In genomic region chr2:232982926-232983668, GRCh38 we compare ENCODE assay signal across 27 cellular contexts. TPM values are rescaled to one million over a fixed set of nuclear protein-coding genes. Genes with fewer than 3 reads are reported as not detected.
DNase-seq lines count a peak whose midpoint lies in the region; ATAC-seq, FAIRE-seq and TF ChIP-seq lines count a peak whose summit lies in the region.
"Had no signal": no experiment of that assay in that cellular context is flagged by ENCODE, and none has a peak within 500 bp of the region (broad histone marks: within the 10 kb centered on the region; RNA-seq: fewer than 3 reads in every experiment).

No MANE protein-coding gene starts in this region.

- in situ Hi-C loops in K562 (cut with MboI): no loop called here

- H2BK5ac ChIP-seq in mesendoderm (ENCODE audit: low read length): no peak overlapping the region

- TF ChIP-seq EP300 in K562 (IDR thresholded peaks at IDR 0.05; ENCODE audit: low read length): no peak

- H3K36me3 ChIP-seq in K562 (ENCODE audit: control insufficient read depth, insufficient read depth, low read length) (no peaks in the 10 kb centered on the region), mesendoderm (ENCODE audit: control insufficient read depth, insufficient read depth, low read length) (no peaks in the 10 kb centered on the region)
- H3K36me3 ChIP-seq: breast epithelium, stomach, uterus had no signal

- H3K9me3 ChIP-seq in K562 (replicated peaks; ENCODE audit: control insufficient read depth, insufficient read depth, low read depth, low read length): no peaks in the 10 kb centered on the region
- H3K9me3 ChIP-seq: breast epithelium, stomach, uterus had no signal

- no TSS peak for BruUV-seq in K562 (replicated peaks; lab: Mats Ljungman, UMichigan)

- intact Hi-C loops in K562 (cut with micrococcal nuclease): no loop called here

- WGBS in K562 (ENCODE audit: insufficient coverage, low coverage, missing lambda C conversion rate): 11% methylated on average over 7 of the region's 15 CpGs
- no CpG with 5 or more reads among the region's 15 CpGs for WGBS in mesendoderm (ENCODE audit: extremely low coverage, insufficient coverage, low lambda C conversion rate)

- H3K4me2 ChIP-seq in K562 (ENCODE audit: insufficient read depth, low read length) (no peak overlapping the region), mesendoderm (ENCODE audit: low read length) (no peak overlapping the region)
- H3K4me2 ChIP-seq: hepatocyte had no signal

- H3K9ac ChIP-seq in K562 (ENCODE audit: insufficient read depth in 1 of 2, low read depth in 2 of 2, low read length in 2 of 2) (no peak overlapping the region), mesendoderm (ENCODE audit: low read length) (no peak overlapping the region)

- H4K8ac ChIP-seq in mesendoderm (ENCODE audit: low read depth, low read length): no peak overlapping the region

- POLR2A ChIA-PET in HEK293T (lab: Yijun Ruan, JAX): no interaction called here
- POLR2A ChIA-PET in K562 (lab: Yijun Ruan, JAX): interaction anchor here (0.7 kb wide), 2 partner anchors 17 to 473 kb away, joined by 3 read pairs; no protein-coding TSS in a partner anchor

- no peak overlapping the region for H2BK15ac ChIP-seq in mesendoderm (replicated peaks; ENCODE audit: low read depth)

- no peak for FAIRE-seq in K562 (lab: Jason Lieb, UNC)
- FAIRE-seq: small intestine, TTC549 had no signal

- peak overlapping the region; percentile 70 for H3K56ac ChIP-seq in mesendoderm (ENCODE audit: low read length)

- H3K4ac ChIP-seq in mesendoderm (ENCODE audit: low read depth, low read length): no peak overlapping the region

- no peaks in the 10 kb centered on the region for H3K9me1 ChIP-seq in K562 (ENCODE audit: control insufficient read depth, insufficient read depth, low read length)

- no peak overlapping the region for H2AFZ ChIP-seq in K562 (ENCODE audit: low read depth, low read length)
- H2AFZ ChIP-seq: hepatocyte had no signal

- peak overlapping the region; percentile 87 for H4K5ac ChIP-seq in mesendoderm (ENCODE audit: low read length)

- no peaks in the 10 kb centered on the region for H4K20me1 ChIP-seq in K562 (replicated peaks; ENCODE audit: control insufficient read depth, insufficient read depth, low read length)

- no peaks in the 10 kb centered on the region for H3K79me2 ChIP-seq in K562 (ENCODE audit: control insufficient read depth, insufficient read depth, low read length)
- H3K79me2 ChIP-seq in mesendoderm (ENCODE audit: control insufficient read depth, insufficient read depth, low read length): no peaks in the 10 kb centered on the region
- H3K79me2 ChIP-seq: hepatocyte had no signal

- no peak overlapping the region for H2AK5ac ChIP-seq in mesendoderm (ENCODE audit: low read length)

- no peak overlapping the region for H3K23ac ChIP-seq in mesendoderm (ENCODE audit: low read length)

- no peak overlapping the region for H2BK120ac ChIP-seq in mesendoderm (ENCODE audit: low read depth, low read length)

- no peak for TF ChIP-seq POLR2A in K562 (conservative IDR thresholded peaks at IDR 0.05)

- peaks cover 0 to 50% of the 10 kb centered on the region in 2 experiments; a peak in 2 of 5 replicates for H3K27me3 ChIP-seq in K562 (ENCODE audit: control insufficient read depth in 2 of 2, insufficient read depth in 2 of 2, low read length in 2 of 2)
- H3K27me3 ChIP-seq in mesendoderm (ENCODE audit: insufficient read depth, low read length, poor library complexity): no peaks in the 10 kb centered on the region
- H3K27me3 ChIP-seq: breast epithelium, foreskin keratinocyte, hepatocyte, uterus had no signal

- H3K4me1 ChIP-seq in K562 (replicated peaks in 1 of 2; ENCODE audit: control insufficient read depth in 2 of 2, insufficient read depth in 2 of 2, low read length in 2 of 2): no peaks in the 10 kb centered on the region; a peak in 2 of 5 replicates
- no peaks in the 10 kb centered on the region for H3K4me1 ChIP-seq in mesendoderm (ENCODE audit: control insufficient read depth, low read depth, low read length)

- DNase-seq in AG20443 (ENCODE audit: low spot score): peak; percentile 8
- DNase-seq in HEK293T (ENCODE audit: extremely low spot score): no peak
- peak in 3 of 4 experiments; percentile 5 to 29 (median 28) for DNase-seq in K562 (ENCODE audit: extremely low read depth in 1 of 4, low spot score in 3 of 4)
- peak; percentile 58 for DNase-seq in mesendoderm
- DNase-seq in GM03348 (ENCODE audit: low spot score): no peak
- DNase-seq in activated CD8-positive, alpha-beta memory T cell treated with anti-CD3 and anti-CD28 coated beads, Interleukin-2, amount 50 U/mL, for 48 hours: no peak
- no peak for DNase-seq in RPMI8226
- DNase-seq: activated CD4-positive, alpha-beta T cell treated with anti-CD3 and anti-CD28 coated beads for 48 hours; CD4-positive, CD25-positive, alpha-beta regulatory T cell; DMS153; foreskin keratinocyte; IMR-90; kidney glomerular epithelial cell; natural killer cell; NCI-H2029; NCI-H345; small intestine; stimulated activated CD4-positive, alpha-beta T cell treated with anti-CD3 and anti-CD28 coated beads, Interleukin-2, amount 100 ng/mL, for 48 hours; stomach; uterus had no signal

- H3K27ac ChIP-seq in K562 (ENCODE audit: extremely low read depth, low read depth, low read length) (no peak overlapping the region), mesendoderm (ENCODE audit: low read depth, low read length) (no peak overlapping the region)
- H3K27ac ChIP-seq: foreskin keratinocyte, hepatocyte, stomach, uterus had no signal

- TF ChIP-seq CTCF in K562 (IDR thresholded peaks at IDR 0.05 in 2 of 3, conservative IDR thresholded peaks at IDR 0.05 in 1 of 3; ENCODE audit: insufficient read depth in 2 of 3, low read depth in 1 of 3, low read length in 3 of 3): peak; percentile 19 to 28 (median 20); a peak in 2 of 6 replicates

- ATAC-seq in K562: peak; percentile 49; the same call in 1 of the 3 replicates
- ATAC-seq in GM18907 (IDR thresholded peaks at IDR 0.05; ENCODE audit: unreplicated experiment): no peak
- ATAC-seq: foreskin keratinocyte, natural killer cell had no signal

- TF ChIP-seq RAD21 in K562 (CRISPR knock-in tag; conservative IDR thresholded peaks at IDR 0.05 in 1 of 2, IDR thresholded peaks at IDR 0.05 in 1 of 2): 0 out of 4 replicates have a peak, but pooled peaks of 1 of the 2 experiments have one; percentile 9

- peak overlapping the region; percentile 23 for H3K18ac ChIP-seq in mesendoderm (ENCODE audit: low read length)

- CTCF ChIA-PET in HEK293T (lab: Yijun Ruan, JAX): no interaction called here
- CTCF ChIA-PET in K562 (lab: Yijun Ruan, JAX; ENCODE audit: low intra/inter-chr PET ratio): no interaction called here

- H3K4me3 ChIP-seq in K562 (no peak overlapping the region), mesendoderm (ENCODE audit: low read length) (no peak overlapping the region)
- H3K4me3 ChIP-seq: breast epithelium, hepatocyte, stomach, uterus had no signal

- H3K79me1 ChIP-seq in mesendoderm (ENCODE audit: low read length): no peaks in the 10 kb centered on the region

RNA-seq across cellular contexts. Expression of gene NGEF, which starts 30.0 kb away (rescaled TPM):
- 0.37 TPM in 1 of 2 replicates, not detected in the other for total RNA-seq in K562 (2011; cell fraction: chromatin; rRNA removed; ENCODE audit: low replicate concordance)
- not detected in 2 replicates for total RNA-seq in K562 (2011; cell fraction: nucleolus; rRNA removed)
- not detected in 2 replicates for total RNA-seq in K562 (2011; cell fraction: nucleoplasm; rRNA removed)
- not detected in 2 replicates for total RNA-seq in K562 (2014; rRNA removed)
- not detected in 2 replicates for total RNA-seq in K562 (2014; rRNA removed; fragmentation: Illumina TruSeq; extraction: Trizol)
- total RNA-seq in K562 (2015; rRNA removed; fragmentation: Illumina TruSeq; extraction: Trizol): not detected in 2 replicates
- total RNA-seq in K562 (2021): 0.09 and 0.11 TPM in 2 replicates
- 0.12 and 0.17 TPM in 2 replicates for polyA plus RNA-seq in K562 (2011; rRNA removed)
- polyA plus RNA-seq in K562 (2011; cell fraction: cytosol; rRNA removed): 0.06 and 0.10 TPM in 2 replicates
- polyA plus RNA-seq in K562 (2011; cell fraction: nucleus; rRNA removed): 0.32 and 0.51 TPM in 2 replicates
- 0.20 and 0.28 TPM in 2 replicates for polyA plus RNA-seq in K562 (2012)
- 0.07 TPM in 1 of 2 replicates, not detected in the other for polyA plus RNA-seq in K562 (2014; fragmentation: Illumina TruSeq; extraction: Trizol)
- not detected for polyA plus RNA-seq in K562 (2014; fragmentation: Nextera tagmentation; extraction: Ambion mirVana)
- 0.08 TPM in 1 of 2 replicates, not detected in the other for polyA plus RNA-seq in K562 (2014; rRNA removed)
- 0.63 TPM in 1 of 2 replicates, not detected in the other for polyA minus RNA-seq in K562 (2011; rRNA and poly(A)+ RNA removed)
- polyA minus RNA-seq in K562 (2011; cell fraction: cytosol; rRNA and poly(A)+ RNA removed): not detected in 2 replicates
- polyA minus RNA-seq in K562 (2011; cell fraction: nucleus; rRNA and poly(A)+ RNA removed): not detected in 2 replicates
- polyA plus RNA-seq in mesendoderm (2013, experiment 1 of 2): 0.69 TPM
- polyA plus RNA-seq in mesendoderm (2013, experiment 2 of 2): 0.81 TPM
- total RNA-seq: CD4-positive, CD25-positive, alpha-beta regulatory T cell; natural killer cell had no signal

RNA-seq across cellular contexts. Expression of gene NEU2, which starts 49.4 kb away (rescaled TPM):
- total RNA-seq in K562 (2011; cell fraction: chromatin; rRNA removed; ENCODE audit: low replicate concordance): not detected in 2 replicates
- total RNA-seq in K562 (2011; cell fraction: nucleolus; rRNA removed): not detected in 2 replicates
- not detected in 2 replicates for total RNA-seq in K562 (2011; cell fraction: nucleoplasm; rRNA removed)
- total RNA-seq in K562 (2014; rRNA removed) (not detected in 2 replicates), K562 (2014; rRNA removed; fragmentation: Illumina TruSeq; extraction: Trizol) (not detected in 2 replicates), K562 (2015; rRNA removed; fragmentation: Illumina TruSeq; extraction: Trizol) (not detected in 2 replicates), K562 (2021) (not detected in 2 replicates)
- polyA plus RNA-seq in K562 (2011; rRNA removed) (not detected in 2 replicates), K562 (2014; fragmentation: Illumina TruSeq; extraction: Trizol) (not detected in 2 replicates), K562 (2014; fragmentation: Nextera tagmentation; extraction: Ambion mirVana) (not detected), K562 (2014; rRNA removed) (not detected in 2 replicates)
- not detected in 2 replicates for polyA plus RNA-seq in K562 (2011; cell fraction: cytosol; rRNA removed)
- not detected in 2 replicates for polyA plus RNA-seq in K562 (2011; cell fraction: nucleus; rRNA removed)
- not detected in 2 replicates for polyA plus RNA-seq in K562 (2012)
- polyA minus RNA-seq in K562 (2011; rRNA and poly(A)+ RNA removed): not detected in 2 replicates
- polyA minus RNA-seq in K562 (2011; cell fraction: cytosol; rRNA and poly(A)+ RNA removed): not detected in 2 replicates
- polyA minus RNA-seq in K562 (2011; cell fraction: nucleus; rRNA and poly(A)+ RNA removed): not detected in 2 replicates
- polyA plus RNA-seq in mesendoderm (2013, experiment 1 of 2): not detected
- not detected for polyA plus RNA-seq in mesendoderm (2013, experiment 2 of 2)
- total RNA-seq: breast epithelium; CD4-positive, CD25-positive, alpha-beta regulatory T cell; dermis microvascular lymphatic vessel endothelial cell; epithelial cell of proximal tubule; foreskin keratinocyte; hepatocyte; IMR-90; natural killer cell; pulmonary artery endothelial cell; stomach; uterus had no signal
- polyA plus RNA-seq: CD4-positive, CD25-positive, alpha-beta regulatory T cell; foreskin keratinocyte; hepatocyte; IMR-90; small intestine; stomach had no signal

Comparison
In these comparisons a context has a peak if more than half of its experiments do, and no peak if none do; other contexts are left out.
1. DNase-seq: peak in AG20443 (single experiment), K562 (3 of 4) and mesendoderm (single experiment); none in HEK293T (single experiment), GM03348 (single experiment), activated CD8-positive, alpha-beta memory T cell treated with anti-CD3 and anti-CD28 coated beads, Interleukin-2, amount 50 U/mL, for 48 hours (single experiment) and RPMI8226 (single experiment).